In the genomic region with DNA sequence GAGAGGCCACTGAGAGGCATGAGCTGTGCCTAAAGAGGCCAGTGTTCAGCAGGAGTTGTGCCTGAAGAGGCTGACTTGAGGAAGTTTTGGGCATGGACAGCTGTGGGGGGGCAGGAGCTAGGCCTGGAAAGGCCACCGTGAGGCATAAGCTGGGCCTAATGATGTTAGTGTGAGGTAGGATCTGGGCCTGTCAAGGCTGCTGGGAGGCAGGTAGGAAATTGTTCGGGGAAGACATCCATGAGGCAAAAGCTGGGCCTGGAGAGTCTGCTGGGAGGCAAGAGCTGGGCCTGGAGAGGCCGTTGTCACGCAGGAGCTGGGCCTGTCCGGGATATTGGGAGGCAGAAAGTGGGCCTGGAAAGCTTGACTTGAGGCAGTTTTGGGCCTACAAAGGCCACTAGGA, we compare ENCODE assay signal across 31 cellular contexts. TPM values are rescaled to one million over a fixed set of nuclear protein-coding genes. Genes with fewer than 3 reads are reported as not detected.
"Had no signal": no experiment of that assay in that cellular context is flagged by ENCODE, and none has a peak within 500 bp of the region (broad histone marks: within the 10 kb centered on the region; RNA-seq: fewer than 3 reads in every experiment).

No MANE protein-coding gene starts in this region.

- H3K4me1 ChIP-seq: esophagus squamous epithelium, gastrocnemius medialis, heart right ventricle, left lung, lower lobe of right lung had no signal

- H3K27ac Mint-ChIP-seq: mesothelial cell of epicardium, naive B cell had no signal

- H3K27me3 ChIP-seq: dorsolateral prefrontal cortex, esophagus squamous epithelium, gastrocnemius medialis, heart right ventricle, left lung had no signal

- H3K36me3 ChIP-seq: esophagus squamous epithelium, gastrocnemius medialis, heart right ventricle, left lung, lower lobe of right lung had no signal

- H3K27ac ChIP-seq: coronary artery, dorsolateral prefrontal cortex, epithelial cell of prostate, esophagus squamous epithelium, gastrocnemius medialis, heart right ventricle, left lung, lower lobe of right lung had no signal

- H3K4me3 ChIP-seq: coronary artery, dorsolateral prefrontal cortex, esophagus squamous epithelium, gastrocnemius medialis, heart right ventricle, left lung, lower lobe of right lung, mucosa of descending colon had no signal

- ATAC-seq: esophagus mucosa, gastrocnemius medialis, left cardiac atrium, left lung, left ventricle myocardium superior, lower lobe of right lung, mucosa of descending colon had no signal

- H3K4me1 Mint-ChIP-seq: mesothelial cell of epicardium, naive B cell had no signal

- H3K4me3 Mint-ChIP-seq: mesothelial cell of epicardium, naive B cell had no signal

- DNase-seq: dermis blood vessel endothelial cell; dorsolateral prefrontal cortex; effector CD4-positive, alpha-beta T cell; effector memory CD4-positive, alpha-beta T cell; erythroblast; esophagus squamous epithelium; foreskin fibroblast; foreskin melanocyte; gastrocnemius medialis; glutamatergic neuron; head of caudate nucleus; heart right ventricle; hippocampal formation; left cardiac atrium; left lung; left ventricle myocardium superior; lower lobe of right lung; mesenchymal stem cell; mucosa of descending colon; naive B cell had no signal

- H3K9me3 ChIP-seq: gastrocnemius medialis had no signal

- H3K27me3 Mint-ChIP-seq: naive B cell had no signal

RNA-seq across cellular contexts. Expression of gene OR4C45, which starts 44.9 kb away (rescaled TPM):
- total RNA-seq: dermis blood vessel endothelial cell, dorsolateral prefrontal cortex, esophagus mucosa, esophagus squamous epithelium, gastrocnemius medialis, glomerular endothelial cell, heart right ventricle, kidney epithelial cell, left cardiac atrium, left lung, left ventricle myocardium superior, lower leg skin, lower lobe of right lung, lung microvascular endothelial cell, mesenteric fat pad, mesothelial cell of epicardium, mucosa of descending colon, myocyte had no signal
- polyA plus RNA-seq: heart right ventricle, keratinocyte had no signal
